1 cellular context compared by ENCODE assay signal in genomic region chr19:4182082-4182926, GRCh38.
TF ChIP-seq lines count a peak whose summit lies in the region.

Gene ANKRD24 (plus strand): TSS chr19:4182689. CDS start chr19:4186426, 3,737 bp downstream.
Gene SIRT6 (minus strand): TSS chr19:4182563. CDS start chr19:4182539, 24 bp downstream.

TF ChIP-seq in HepG2, 621 proteins besides CTCF, POLR2A, EP300 and RAD21 (continued from another document and continues in another):
- TF ChIP-seq MYC (CRISPR knock-in tag; IDR thresholded peaks at IDR 0.05; ENCODE audit: borderline replicate concordance) (no peak; the same call in 1 of the 2 replicates), E2F1 (CRISPR knock-in tag; IDR thresholded peaks at IDR 0.05) (no peak), ZNF431 (CRISPR knock-in tag; IDR thresholded peaks at IDR 0.05; ENCODE audit: borderline replicate concordance, low read depth) (peak; percentile 51; the same call in 1 of the 2 replicates), ISL2 (CRISPR knock-in tag; IDR thresholded peaks at IDR 0.05) (peak; percentile 59), ZNF615 (CRISPR knock-in tag; IDR thresholded peaks at IDR 0.05; ENCODE audit: borderline replicate concordance) (no peak), RXRB (CRISPR knock-in tag; IDR thresholded peaks at IDR 0.05; ENCODE audit: borderline replicate concordance) (peak; percentile 79), SMAD3 (CRISPR knock-in tag; IDR thresholded peaks at IDR 0.05) (peak; percentile 80), HBP1 (CRISPR knock-in tag; IDR thresholded peaks at IDR 0.05; ENCODE audit: low read depth) (peak; percentile 88; the same call in 1 of the 2 replicates), ZEB1 (IDR thresholded peaks at IDR 0.05; ENCODE audit: insufficient replicate concordance, low read depth) (no peak), JUNB (CRISPR knock-in tag; IDR thresholded peaks at IDR 0.05; ENCODE audit: borderline replicate concordance) (no peak), ZNF335 (CRISPR knock-in tag; IDR thresholded peaks at IDR 0.05) (peak; percentile 66; the same call in 1 of the 2 replicates), BCL3 (CRISPR knock-in tag; IDR thresholded peaks at IDR 0.05) (0 out of 2 replicates have a peak, but pooled peaks have one; percentile 49), GTF3A (CRISPR knock-in tag; conservative IDR thresholded peaks at IDR 0.05) (no peak), TOE1 (CRISPR knock-in tag; IDR thresholded peaks at IDR 0.05) (no peak), FOXA3 (CRISPR knock-in tag; IDR thresholded peaks at IDR 0.05) (peak; percentile 75), ZHX2 (IDR thresholded peaks at IDR 0.05; ENCODE audit: low read depth) (peak; percentile 88), ZHX2 (CRISPR knock-in tag; IDR thresholded peaks at IDR 0.05; ENCODE audit: borderline replicate concordance) (no peak), KDM6A (CRISPR knock-in tag; IDR thresholded peaks at IDR 0.05; ENCODE audit: low read depth) (no peak), ZNF326 (CRISPR knock-in tag; IDR thresholded peaks at IDR 0.05; ENCODE audit: borderline replicate concordance) (no peak), ZNF576 (CRISPR knock-in tag; IDR thresholded peaks at IDR 0.05) (no peak), ZFP36L2 (CRISPR knock-in tag; IDR thresholded peaks at IDR 0.05) (no peak), NFKB2 (CRISPR knock-in tag; IDR thresholded peaks at IDR 0.05; ENCODE audit: borderline replicate concordance) (peak; percentile 87; the same call in 1 of the 2 replicates), YY1 (IDR thresholded peaks at IDR 0.05; ENCODE audit: insufficient read depth, insufficient replicate concordance, low read depth, low read length) (peak; percentile 90), UBTF (CRISPR knock-in tag; IDR thresholded peaks at IDR 0.05) (peak; percentile 65), ZNF260 (CRISPR knock-in tag; IDR thresholded peaks at IDR 0.05; ENCODE audit: borderline replicate concordance, low read depth) (no peak), PHF5A (CRISPR knock-in tag; IDR thresholded peaks at IDR 0.05; ENCODE audit: low read depth, unreplicated experiment) (peak; percentile 90), DMTF1 (CRISPR knock-in tag; IDR thresholded peaks at IDR 0.05) (no peak), BHLHE40 (IDR thresholded peaks at IDR 0.05; ENCODE audit: low read length) (no peak), ZNF639 (CRISPR knock-in tag; conservative IDR thresholded peaks at IDR 0.05) (peak; percentile 91), ATAD3A (CRISPR knock-in tag; IDR thresholded peaks at IDR 0.05) (no peak), ZBTB3 (CRISPR knock-in tag; IDR thresholded peaks at IDR 0.05; ENCODE audit: borderline replicate concordance, low read depth) (no peak), ZNF800 (CRISPR knock-in tag; IDR thresholded peaks at IDR 0.05) (peak; percentile 32; the same call in 1 of the 2 replicates), SOX6 (IDR thresholded peaks at IDR 0.05) (no peak), SOX6 (CRISPR knock-in tag; IDR thresholded peaks at IDR 0.05) (peak; percentile 71), ETS1 (CRISPR knock-in tag; IDR thresholded peaks at IDR 0.05) (no peak), ZSCAN5A (CRISPR knock-in tag; IDR thresholded peaks at IDR 0.05; ENCODE audit: borderline replicate concordance) (no peak), ZNF629 (CRISPR knock-in tag; conservative IDR thresholded peaks at IDR 0.05) (no peak)
